8 cellular contexts compared by ENCODE assay signal in the genomic region with DNA sequence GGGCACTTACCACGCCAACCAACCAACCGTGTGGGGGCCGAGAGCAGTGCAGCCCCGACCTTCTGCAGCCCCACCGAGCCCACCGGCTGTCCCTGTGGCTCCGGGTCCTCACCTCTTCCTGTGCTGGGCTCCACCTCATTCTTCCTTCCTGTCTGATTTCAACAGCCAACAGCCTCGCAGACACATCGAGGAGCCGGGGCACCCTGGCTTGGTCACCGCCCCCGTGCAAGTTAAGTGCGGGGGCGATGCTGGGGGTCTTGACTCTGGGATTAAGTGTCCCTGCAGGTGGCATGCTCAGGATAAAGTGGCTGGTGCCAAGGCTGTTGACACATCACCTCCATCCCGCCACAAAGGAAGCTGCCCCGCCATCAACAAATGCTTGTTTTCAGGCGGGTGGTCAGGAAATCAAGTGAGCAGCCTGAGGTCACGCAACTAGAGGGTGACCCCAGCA. TPM values are rescaled to one million over a fixed set of nuclear protein-coding genes. Genes with fewer than 3 reads are reported as not detected.
DNase-seq lines count a peak whose midpoint lies in the region; ATAC-seq, FAIRE-seq and TF ChIP-seq lines count a peak whose summit lies in the region.
"Had no signal": no experiment of that assay in that cellular context is flagged by ENCODE, and none has a peak within 500 bp of the region (broad histone marks: within the 10 kb centered on the region; RNA-seq: fewer than 3 reads in every experiment).

A gene with protein sequence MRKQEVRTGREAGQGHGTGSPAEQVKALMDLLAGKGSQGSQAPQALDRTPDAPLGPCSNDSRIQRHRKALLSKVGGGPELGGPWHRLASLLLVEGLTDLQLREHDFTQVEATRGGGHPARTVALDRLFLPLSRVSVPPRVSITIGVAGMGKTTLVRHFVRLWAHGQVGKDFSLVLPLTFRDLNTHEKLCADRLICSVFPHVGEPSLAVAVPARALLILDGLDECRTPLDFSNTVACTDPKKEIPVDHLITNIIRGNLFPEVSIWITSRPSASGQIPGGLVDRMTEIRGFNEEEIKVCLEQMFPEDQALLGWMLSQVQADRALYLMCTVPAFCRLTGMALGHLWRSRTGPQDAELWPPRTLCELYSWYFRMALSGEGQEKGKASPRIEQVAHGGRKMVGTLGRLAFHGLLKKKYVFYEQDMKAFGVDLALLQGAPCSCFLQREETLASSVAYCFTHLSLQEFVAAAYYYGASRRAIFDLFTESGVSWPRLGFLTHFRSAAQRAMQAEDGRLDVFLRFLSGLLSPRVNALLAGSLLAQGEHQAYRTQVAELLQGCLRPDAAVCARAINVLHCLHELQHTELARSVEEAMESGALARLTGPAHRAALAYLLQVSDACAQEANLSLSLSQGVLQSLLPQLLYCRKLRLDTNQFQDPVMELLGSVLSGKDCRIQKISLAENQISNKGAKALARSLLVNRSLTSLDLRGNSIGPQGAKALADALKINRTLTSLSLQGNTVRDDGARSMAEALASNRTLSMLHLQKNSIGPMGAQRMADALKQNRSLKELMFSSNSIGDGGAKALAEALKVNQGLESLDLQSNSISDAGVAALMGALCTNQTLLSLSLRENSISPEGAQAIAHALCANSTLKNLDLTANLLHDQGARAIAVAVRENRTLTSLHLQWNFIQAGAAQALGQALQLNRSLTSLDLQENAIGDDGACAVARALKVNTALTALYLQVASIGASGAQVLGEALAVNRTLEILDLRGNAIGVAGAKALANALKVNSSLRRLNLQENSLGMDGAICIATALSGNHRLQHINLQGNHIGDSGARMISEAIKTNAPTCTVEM (minus strand): TSS at position 102 of the 451 bp plus-strand sequence. CDS start 12,367 bp downstream, outside the sequence.

- peak within 1 kb of the TSS; percentile 96 to 99 (median 98) for H3K4me3 Mint-ChIP-seq in IgD-negative memory B cell
- peak within 1 kb of the TSS; percentile 98 for H3K4me3 Mint-ChIP-seq in activated CD4-positive, alpha-beta T cell treated with anti-CD3 and anti-CD28 coated beads, Interleukin-2, amount 10 ng/mL, durations not matched to agents 24 days and 14 days
- peak within 1 kb of the TSS; percentile 98 to 100 for H3K4me3 Mint-ChIP-seq in stimulated activated naive CD8-positive, alpha-beta T cell treated with anti-CD3 and anti-CD28 coated beads, Interleukin-15, amount 100 ng/mL, for 72 hours

- H3K27me3 ChIP-seq in endothelial cell of umbilical vein (ENCODE audit: control insufficient read depth in 2 of 2, insufficient read depth in 2 of 2, low read length in 2 of 2) = no peaks in the 10 kb centered on the region
- H3K27me3 ChIP-seq: ascending aorta had no signal

- no peaks in the 10 kb centered on the region for H4K20me1 ChIP-seq in endothelial cell of umbilical vein (replicated peaks; ENCODE audit: control insufficient read depth, extremely low read depth, insufficient read depth, low read length)

- peak; percentile 28 for FAIRE-seq in endothelial cell of umbilical vein (lab: Jason Lieb, UNC)

- H3K9me3 ChIP-seq in endothelial cell of umbilical vein (replicated peaks; ENCODE audit: control insufficient read depth, insufficient read depth, low read length) = no peaks in the 10 kb centered on the region
- H3K9me3 ChIP-seq: ascending aorta had no signal

- peak within 1 kb of the TSS; percentile 46 for H3K4me2 ChIP-seq in endothelial cell of umbilical vein (ENCODE audit: insufficient read depth, low read length)

- no peak for TF ChIP-seq POLR2A in endothelial cell of umbilical vein (IDR thresholded peaks at IDR 0.05; ENCODE audit: low read depth, low read length)

- H3K9me3 Mint-ChIP-seq in IgD-negative memory B cell = no peaks in the 10 kb centered on the region
- H3K9me3 Mint-ChIP-seq in activated CD4-positive, alpha-beta T cell treated with anti-CD3 and anti-CD28 coated beads, Interleukin-2, amount 10 ng/mL, durations not matched to agents 24 days and 14 days = no peaks in the 10 kb centered on the region
- no peaks in the 10 kb centered on the region for H3K9me3 Mint-ChIP-seq in stimulated activated naive CD8-positive, alpha-beta T cell treated with anti-CD3 and anti-CD28 coated beads, Interleukin-15, amount 100 ng/mL, for 72 hours

- TF ChIP-seq CTCF in endothelial cell of umbilical vein (IDR thresholded peaks at IDR 0.05; ENCODE audit: extremely low read depth in 1 of 2, insufficient read depth in 1 of 2, low read depth in 1 of 2, low read length in 2 of 2) = no peak

- no peaks in the 10 kb centered on the region for H3K27me3 Mint-ChIP-seq in IgD-negative memory B cell
- no peaks in the 10 kb centered on the region for H3K27me3 Mint-ChIP-seq in activated CD4-positive, alpha-beta T cell treated with anti-CD3 and anti-CD28 coated beads, Interleukin-2, amount 10 ng/mL, durations not matched to agents 24 days and 14 days
- no peaks in the 10 kb centered on the region for H3K27me3 Mint-ChIP-seq in stimulated activated naive CD8-positive, alpha-beta T cell treated with anti-CD3 and anti-CD28 coated beads, Interleukin-15, amount 100 ng/mL, for 72 hours

- H3K27ac Mint-ChIP-seq in IgD-negative memory B cell = peak within 1 kb of the TSS; percentile 91 to 98 (median 92)
- peak within 1 kb of the TSS; percentile 96 for H3K27ac Mint-ChIP-seq in activated CD4-positive, alpha-beta T cell treated with anti-CD3 and anti-CD28 coated beads, Interleukin-2, amount 10 ng/mL, durations not matched to agents 24 days and 14 days
- peak within 1 kb of the TSS; percentile 94 to 98 for H3K27ac Mint-ChIP-seq in stimulated activated naive CD8-positive, alpha-beta T cell treated with anti-CD3 and anti-CD28 coated beads, Interleukin-15, amount 100 ng/mL, for 72 hours

- H3K4me1 Mint-ChIP-seq in IgD-negative memory B cell = peaks cover 25 to 33% (median 31%) of the 10 kb centered on the region in 3 donors
- peaks cover 42% of the 10 kb centered on the region for H3K4me1 Mint-ChIP-seq in activated CD4-positive, alpha-beta T cell treated with anti-CD3 and anti-CD28 coated beads, Interleukin-2, amount 10 ng/mL, durations not matched to agents 24 days and 14 days
- H3K4me1 Mint-ChIP-seq in stimulated activated naive CD8-positive, alpha-beta T cell treated with anti-CD3 and anti-CD28 coated beads, Interleukin-15, amount 100 ng/mL, for 72 hours = peaks cover 70% of the 10 kb centered on the region

- H3K36me3 ChIP-seq in endothelial cell of umbilical vein (ENCODE audit: control insufficient read depth in 2 of 2, extremely low read depth in 1 of 2, insufficient read depth in 2 of 2, low read length in 2 of 2) = no peaks in the 10 kb centered on the region

- intact Hi-C loops in activated CD4-positive, alpha-beta T cell treated with anti-CD3 and anti-CD28 coated beads, Interleukin-2, amount 10 ng/mL, durations not matched to agents 24 days and 14 days (cut with micrococcal nuclease) = loop anchor here (5.0 kb wide), 1 partner anchor 75 kb away; the partner anchor contains the start of gene CLUAP1
- intact Hi-C loops in endothelial cell of umbilical vein (cut with micrococcal nuclease) = no loop called here

- peaks cover 2% of the 10 kb centered on the region for H3K36me3 Mint-ChIP-seq in IgD-negative memory B cell
- H3K36me3 Mint-ChIP-seq in activated CD4-positive, alpha-beta T cell treated with anti-CD3 and anti-CD28 coated beads, Interleukin-2, amount 10 ng/mL, durations not matched to agents 24 days and 14 days (ENCODE audit: low read depth) = peaks cover 17% of the 10 kb centered on the region

- no peak within 1 kb of the TSS for H3K27ac ChIP-seq in endothelial cell of umbilical vein (ENCODE audit: insufficient read depth, low read depth, low read length)
- H3K27ac ChIP-seq: ascending aorta had no signal

- no peaks in the 10 kb centered on the region for H3K9me1 ChIP-seq in endothelial cell of umbilical vein (replicated peaks; ENCODE audit: control insufficient read depth, extremely low read depth, insufficient read depth, low read length)

- POLR2A ChIA-PET in endothelial cell of umbilical vein (lab: Charles Lee) = no interaction called here

- H3K9ac ChIP-seq in endothelial cell of umbilical vein (replicated peaks; ENCODE audit: extremely low read depth, insufficient read depth, low read length) = no peak within 1 kb of the TSS

- no peaks in the 10 kb centered on the region for H3K79me2 ChIP-seq in endothelial cell of umbilical vein (ENCODE audit: control insufficient read depth, insufficient read depth, low read length)

- H3K4me1 ChIP-seq in endothelial cell of umbilical vein (ENCODE audit: control insufficient read depth, extremely low read depth, insufficient read depth, low read length) = peaks cover 10% of the 10 kb centered on the region
- H3K4me1 ChIP-seq: ascending aorta had no signal

- CTCF ChIA-PET in endothelial cell of umbilical vein (lab: Charles Lee) = no interaction called here

- no peak within 1 kb of the TSS for H3K4me3 ChIP-seq in endothelial cell of umbilical vein (replicated peaks in 1 of 3; ENCODE audit: insufficient read depth in 1 of 3, low read depth in 1 of 3, low read length in 3 of 3)

- peak within 1 kb of the TSS; percentile 69 for H2AFZ ChIP-seq in endothelial cell of umbilical vein (ENCODE audit: low read depth, low read length)

- peak; percentile 42 for ATAC-seq in stimulated activated naive CD8-positive, alpha-beta T cell treated with anti-CD3 and anti-CD28 coated beads, Interleukin-15, amount 100 ng/mL, for 72 hours
- ATAC-seq in HG02759 (IDR thresholded peaks at IDR 0.05; ENCODE audit: unreplicated experiment) = no peak

- DNase-seq in activated CD4-positive, alpha-beta T cell treated with anti-CD3 and anti-CD28 coated beads, Interleukin-2, amount 10 ng/mL, durations not matched to agents 24 days and 14 days = peak; percentile 86
- DNase-seq in endothelial cell of umbilical vein (ENCODE audit: low read depth, low spot score) (peak; percentile 22), NCI-H1930 (lab: John Stamatoyannopoulos, UW) (no peak), NCI-H1105 (lab: John Stamatoyannopoulos, UW) (no peak)
- peak; percentile 41 to 61 for DNase-seq in stimulated activated naive CD8-positive, alpha-beta T cell treated with anti-CD3 and anti-CD28 coated beads, Interleukin-15, amount 100 ng/mL, for 72 hours

- dilution Hi-C loops in endothelial cell of umbilical vein (cut with MboI; ENCODE audit: extremely low pct_ligation_motif_present, low sequenced_read_pairs) = no loop called here

- BruUV-seq in endothelial cell of umbilical vein (replicated peaks; lab: Mats Ljungman, UMichigan) = no TSS peak

RNA-seq across cellular contexts. Expression of the gene that starts here (rescaled TPM):
- polyA plus RNA-seq in IgD-negative memory B cell = 19.8 TPM
- 19.1 and 22.1 TPM in 2 replicates for total RNA-seq in activated CD4-positive, alpha-beta T cell treated with anti-CD3 and anti-CD28 coated beads, Interleukin-2, amount 10 ng/mL, durations not matched to agents 24 days and 14 days
- total RNA-seq in endothelial cell of umbilical vein = 3.4 and 8.2 TPM in 2 replicates
- 0.84 and 0.96 TPM in 2 replicates for polyA plus RNA-seq in endothelial cell of umbilical vein
- 0.87 and 0.93 TPM in 2 replicates for polyA plus RNA-seq in endothelial cell of umbilical vein (2011; cell fraction: cytosol; rRNA removed)
- polyA plus RNA-seq in endothelial cell of umbilical vein (2011; cell fraction: nucleus; rRNA removed) = 2.1 and 3.1 TPM in 2 replicates
- 0.48 and 0.75 TPM in 2 replicates for polyA plus RNA-seq in endothelial cell of umbilical vein (2012)
- 1.8 and 3.2 TPM in 2 replicates for polyA minus RNA-seq in endothelial cell of umbilical vein
- not detected for polyA minus RNA-seq in endothelial cell of umbilical vein (2011; cell fraction: cytosol; rRNA and poly(A)+ RNA removed)
- 1.5 and 1.8 TPM in 2 replicates for polyA minus RNA-seq in endothelial cell of umbilical vein (2011; cell fraction: nucleus; rRNA and poly(A)+ RNA removed)

Comparison
In these comparisons a context has a peak if more than half of its experiments do, and no peak if none do; other contexts are left out.
1. DNase-seq: peak in activated CD4-positive, alpha-beta T cell treated with anti-CD3 and anti-CD28 coated beads, Interleukin-2, amount 10 ng/mL, durations not matched to agents 24 days and 14 days (single experiment), endothelial cell of umbilical vein (single experiment) and stimulated activated naive CD8-positive, alpha-beta T cell treated with anti-CD3 and anti-CD28 coated beads, Interleukin-15, amount 100 ng/mL, for 72 hours (2 of 2); none in NCI-H1930 (0 of 2) and NCI-H1105 (single experiment).
2. Peak in every context shown above with its lines, with median percentiles within 50 percentile points of each other: H3K27ac Mint-ChIP-seq and H3K4me3 Mint-ChIP-seq.